In the genomic region with DNA sequence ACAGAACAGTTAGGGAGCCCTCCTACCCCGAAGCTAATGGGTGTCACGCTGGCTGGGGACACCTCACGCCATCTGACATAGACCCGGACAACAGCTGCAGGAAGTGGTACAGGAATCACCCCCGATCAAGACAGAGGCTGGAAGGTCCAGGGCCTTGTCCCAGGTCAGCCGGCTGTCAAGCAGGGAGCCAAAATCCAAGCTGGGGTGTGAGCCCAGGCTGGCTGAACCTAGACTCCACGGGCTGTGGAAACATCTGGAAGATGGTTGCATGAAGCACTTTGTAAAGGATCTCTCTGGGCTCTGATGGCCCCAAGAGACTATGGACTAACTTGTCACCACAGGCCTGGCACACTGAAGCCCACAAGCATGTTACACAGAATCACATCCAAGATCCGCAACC, we compare ENCODE assay signal across 16 cellular contexts.
DNase-seq lines count a peak whose midpoint lies in the region; ATAC-seq and TF ChIP-seq lines count a peak whose summit lies in the region.
"Had no signal": no experiment of that assay in that cellular context is flagged by ENCODE, and none has a peak within 500 bp of the region (broad histone marks: within the 10 kb centered on the region; RNA-seq: fewer than 3 reads in every experiment).

No MANE protein-coding gene starts in this region.

- no peak for TF ChIP-seq POLR2A in IMR-90 (IDR thresholded peaks at IDR 0.05; ENCODE audit: low read depth, low read length)
- no peak for TF ChIP-seq POLR2A in stomach (IDR thresholded peaks at IDR 0.05)

- no peak overlapping the region for H3K4me3 Mint-ChIP-seq in central memory CD8-positive, alpha-beta T cell
- H3K4me3 Mint-ChIP-seq: activated naive CD8-positive, alpha-beta T cell; CD4-positive, alpha-beta memory T cell; stimulated activated naive B cell treated with anti-CD40 and anti-IgM and Interleukin-4, amounts not matched to agents 10 μg/mL and 1 μg/mL and 100 μg/mL, for 72 hours had no signal

- H3K9me3 ChIP-seq in IMR-90 (ENCODE audit: control insufficient read depth, insufficient read depth, low read length), result no peaks in the 10 kb centered on the region
- no peaks in the 10 kb centered on the region for H3K9me3 ChIP-seq in lower lobe of right lung
- no peaks in the 10 kb centered on the region for H3K9me3 ChIP-seq in stomach
- H3K9me3 ChIP-seq: ovary had no signal

- H3K36me3 ChIP-seq in IMR-90 (ENCODE audit: control insufficient read depth, insufficient read depth, low read length) (peaks cover 30% of the 10 kb centered on the region), lower lobe of right lung (peaks cover 5% of the 10 kb centered on the region), stomach (peaks cover 0 to 4% (median 2%) of the 10 kb centered on the region in 4 donors)
- H3K36me3 ChIP-seq: ovary had no signal

- 76% methylated on average over 6 of the region's 8 CpGs; no CpG with 5 or more reads in 1 of the 2 experiments for WGBS in IMR-90 (ENCODE audit: extremely low coverage in 2 of 2, insufficient read length in 1 of 2), 2 experiments
- 55 to 73% (median 64%) methylated on average over 8 of the region's 8 CpGs for WGBS in stomach, 5 donors

- peaks cover 1% of the 10 kb centered on the region for H3K36me3 Mint-ChIP-seq in central memory CD8-positive, alpha-beta T cell (ENCODE audit: insufficient read depth)
- H3K36me3 Mint-ChIP-seq: activated naive CD8-positive, alpha-beta T cell; CD4-positive, alpha-beta memory T cell; stimulated activated naive B cell treated with anti-CD40 and anti-IgM and Interleukin-4, amounts not matched to agents 10 μg/mL and 1 μg/mL and 100 μg/mL, for 72 hours had no signal

- H3K27me3 ChIP-seq in IMR-90 (ENCODE audit: control insufficient read depth, insufficient read depth, low read length) (no peaks in the 10 kb centered on the region), lower lobe of right lung (ENCODE audit: low read depth) (no peaks in the 10 kb centered on the region), stomach (no peaks in the 10 kb centered on the region)
- H3K27me3 ChIP-seq: ovary had no signal

- H2AK5ac ChIP-seq in IMR-90 (ENCODE audit: low read depth, low read length), result peak overlapping the region; percentile 71

- peaks cover 93% of the 10 kb centered on the region for H4K20me1 ChIP-seq in IMR-90 (ENCODE audit: insufficient read depth, low read length)

- BruUV-seq in IMR-90 (replicated peaks; lab: Mats Ljungman, UMichigan), result no TSS peak

- H3K4me1 ChIP-seq in IMR-90 (ENCODE audit: control insufficient read depth, insufficient read depth, low read length) (peaks cover 67% of the 10 kb centered on the region), lower lobe of right lung (peaks cover 100% of the 10 kb centered on the region), stomach (peaks cover 77 to 99% (median 92%) of the 10 kb centered on the region in 4 donors)

- H3K27me3 Mint-ChIP-seq in central memory CD8-positive, alpha-beta T cell, result no peaks in the 10 kb centered on the region
- H3K27me3 Mint-ChIP-seq: activated naive CD8-positive, alpha-beta T cell; CD4-positive, alpha-beta memory T cell had no signal

- H3K27ac Mint-ChIP-seq in central memory CD8-positive, alpha-beta T cell (ENCODE audit: low read depth), result peak overlapping the region; percentile 7
- H3K27ac Mint-ChIP-seq: activated naive CD8-positive, alpha-beta T cell; stimulated activated naive B cell treated with anti-CD40 and anti-IgM and Interleukin-4, amounts not matched to agents 10 μg/mL and 1 μg/mL and 100 μg/mL, for 72 hours had no signal

- intact Hi-C loops in IMR-90 (cut with micrococcal nuclease), result no loop called here
- intact Hi-C loops in lower lobe of right lung (cut with DNase I), result no loop called here
- intact Hi-C loops in stomach (cut with DNase I; ENCODE audit: low total_unique reads), result no loop called here

- H3K23ac ChIP-seq in IMR-90 (ENCODE audit: low read depth, low read length), result peak overlapping the region; percentile 78

- dilution Hi-C loops in IMR-90 (cut with HindIII; ENCODE audit: low sequenced_read_pairs, unreplicated experiment), result no loop called here

- DNase-seq in IMR-90 (no peak), lower lobe of right lung (no peak), stomach (no peak), NOMO-1 (lab: John Stamatoyannopoulos, UW; ENCODE audit: unreplicated experiment in 2 of 2) (no peak), NCI-H2029 treated with DMSO at 0.1 percent for 48 hours (lab: John Stamatoyannopoulos, UW) (no peak), NCI-H2227 (lab: John Stamatoyannopoulos, UW; ENCODE audit: unreplicated experiment) (no peak)
- no peak for DNase-seq in central memory CD8-positive, alpha-beta T cell (ENCODE audit: low spot score in 2 of 2)
- DNase-seq: CD4-positive, alpha-beta memory T cell; H7; NCI-H510A; ovary; SHP77 treated with DMSO at 0.1 percent for 48 hours; stimulated activated naive B cell treated with anti-CD40 and anti-IgM and Interleukin-4, amounts not matched to agents 10 μg/mL and 1 μg/mL and 100 μg/mL, for 72 hours had no signal

- H3K4me1 Mint-ChIP-seq in central memory CD8-positive, alpha-beta T cell, result peaks cover 5% of the 10 kb centered on the region
- H3K4me1 Mint-ChIP-seq: stimulated activated naive B cell treated with anti-CD40 and anti-IgM and Interleukin-4, amounts not matched to agents 10 μg/mL and 1 μg/mL and 100 μg/mL, for 72 hours had no signal

- no peak overlapping the region for H3K9ac ChIP-seq in IMR-90 (ENCODE audit: low read depth, low read length)

- H2AFZ ChIP-seq in IMR-90 (replicated peaks; ENCODE audit: low read length, poor library complexity), result no peak overlapping the region

- H4K91ac ChIP-seq in IMR-90 (ENCODE audit: insufficient read depth, low read depth, low read length), result 0 out of 2 replicates have a peak overlapping the region, but pooled peaks have one; percentile 0

- H4K5ac ChIP-seq in IMR-90 (ENCODE audit: low read depth, low read length), result no peak overlapping the region; the same call in 1 of the 2 replicates

- H3K9me1 ChIP-seq in IMR-90 (ENCODE audit: insufficient read depth, low read length), result peaks cover 56% of the 10 kb centered on the region

- no peak overlapping the region for H2BK20ac ChIP-seq in IMR-90 (ENCODE audit: low read depth, low read length)

- peak overlapping the region; percentile 19 for H3K4ac ChIP-seq in IMR-90 (ENCODE audit: low read depth, low read length)

- peak overlapping the region; percentile 62 for H2AK9ac ChIP-seq in IMR-90 (replicated peaks; ENCODE audit: low read depth, low read length, poor library complexity)

- in situ Hi-C loops in IMR-90 (cut with MboI; ENCODE audit: low sequenced_read_pairs), result no loop called here

- no peak overlapping the region for H3K56ac ChIP-seq in IMR-90 (ENCODE audit: extremely low read depth, insufficient read depth, low read length)

- TF ChIP-seq EP300 in stomach (IDR thresholded peaks at IDR 0.05), result no peak

- TF ChIP-seq CTCF in IMR-90 (conservative IDR thresholded peaks at IDR 0.05; ENCODE audit: low read depth, low read length) (no peak), lower lobe of right lung (IDR thresholded peaks at IDR 0.05) (no peak), stomach (IDR thresholded peaks at IDR 0.05) (no peak)

- peak overlapping the region; percentile 7; the same call in 1 of the 2 replicates for H3K14ac ChIP-seq in IMR-90 (replicated peaks; ENCODE audit: low read depth, low read length)

- no peak overlapping the region for H3K4me3 ChIP-seq in IMR-90 (ENCODE audit: insufficient read depth, low read depth, low read length)
- H3K4me3 ChIP-seq in lower lobe of right lung, result no peak overlapping the region
- H3K4me3 ChIP-seq in stomach, result peak overlapping the region in 1 of 4 donors; percentile 10
- H3K4me3 ChIP-seq: ovary had no signal

- H2BK120ac ChIP-seq in IMR-90 (ENCODE audit: low read depth, low read length), result 0 out of 2 replicates have a peak overlapping the region, but pooled peaks have one; percentile 10

- H3K27ac ChIP-seq in IMR-90 (ENCODE audit: insufficient read depth, low read length) (peak overlapping the region; percentile 52), lower lobe of right lung (peak overlapping the region; percentile 80), stomach (peak overlapping the region; percentile 5 to 88 (median 85))
- H3K27ac ChIP-seq: ovary had no signal

- no peak overlapping the region for H3K18ac ChIP-seq in IMR-90 (ENCODE audit: low read depth, low read length)

- H3K9me3 Mint-ChIP-seq in central memory CD8-positive, alpha-beta T cell, result no peaks in the 10 kb centered on the region
- H3K9me3 Mint-ChIP-seq: CD4-positive, alpha-beta memory T cell; stimulated activated naive B cell treated with anti-CD40 and anti-IgM and Interleukin-4, amounts not matched to agents 10 μg/mL and 1 μg/mL and 100 μg/mL, for 72 hours had no signal

- TF ChIP-seq RAD21 in IMR-90 (IDR thresholded peaks at IDR 0.05; ENCODE audit: low read length), result no peak

- peak overlapping the region; percentile 41 for H2BK5ac ChIP-seq in IMR-90 (ENCODE audit: low read depth, low read length, poor library complexity, severe bottlenecking)

- no peak overlapping the region for H3K4me2 ChIP-seq in IMR-90 (ENCODE audit: low read depth, low read length)

- CTCF ChIA-PET in IMR-90 (lab: Yijun Ruan, JAX), result interaction anchor here (1.0 kb wide), 1 partner anchor 18 kb away, joined by 3 read pairs; no protein-coding TSS in a partner anchor

- H2BK15ac ChIP-seq in IMR-90 (ENCODE audit: low read depth, low read length), result no peak overlapping the region

- ATAC-seq in IMR-90 (ENCODE audit: low read depth), result no peak
- ATAC-seq in central memory CD8-positive, alpha-beta T cell (replicated peaks; ENCODE audit: extremely low read depth, poor library complexity, severe bottlenecking), result no peak
- no peak for ATAC-seq in lower lobe of right lung
- no peak for ATAC-seq in GM21528 (IDR thresholded peaks at IDR 0.05; ENCODE audit: low FRiP score, unreplicated experiment)
- ATAC-seq: left lobe of liver; stimulated activated naive B cell treated with anti-CD40 and anti-IgM and Interleukin-4, amounts not matched to agents 10 μg/mL and 1 μg/mL and 100 μg/mL, for 72 hours had no signal

- peaks cover 1 to 74% of the 10 kb centered on the region in 2 experiments; a peak in 3 of 4 replicates for H3K79me1 ChIP-seq in IMR-90 (ENCODE audit: low read depth in 1 of 2, low read length in 2 of 2)

- peak overlapping the region in 1 of 2 experiments; percentile 41; a peak in 1 of 4 replicates for H4K8ac ChIP-seq in IMR-90 (ENCODE audit: low read depth in 2 of 2, low read length in 2 of 2)

- POLR2A ChIA-PET in IMR-90 (lab: Charles Lee; ENCODE audit: unreplicated experiment), result interaction anchor here (0.8 kb wide), 1 partner anchor 35 kb away, joined by 3 read pairs; no protein-coding TSS in a partner anchor

TF ChIP-seq in IMR-90, 13 proteins besides CTCF, POLR2A, EP300 and RAD21 (continues in another document):
- no peak for TF ChIP-seq RCOR1 (IDR thresholded peaks at IDR 0.05; ENCODE audit: insufficient replicate concordance, low read length)
- TF ChIP-seq SMC3 (IDR thresholded peaks at IDR 0.05; ENCODE audit: low read depth, low read length), result no peak
- TF ChIP-seq NFE2L2 (IDR thresholded peaks at IDR 0.05; ENCODE audit: low read depth, low read length), result no peak
